In genomic region chr14:21245813-21246212, GRCh38 we compare ENCODE assay signal across 2 cellular contexts.
TF ChIP-seq lines count a peak whose summit lies in the region.

No MANE protein-coding gene starts in this region.

TF ChIP-seq in HCT116, 20 proteins besides CTCF, POLR2A, EP300 and RAD21:
- TF ChIP-seq ZFX (IDR thresholded peaks at IDR 0.05) (no peak), ZNF274 (IDR thresholded peaks at IDR 0.05; ENCODE audit: low read depth, low read length) (no peak), JUND (IDR thresholded peaks at IDR 0.05) (no peak), POLR2AphosphoS5 (IDR thresholded peaks at IDR 0.05; ENCODE audit: low read depth, low read length) (no peak), FOSL1 (IDR thresholded peaks at IDR 0.05; ENCODE audit: low read depth) (no peak)
TF ChIP-seq in HCT116: peak in this region for 0.

TF ChIP-seq in GM12878, 131 proteins besides CTCF, POLR2A, EP300 and RAD21:
- no peak for TF ChIP-seq JUNB (IDR thresholded peaks at IDR 0.05)
- no peak for TF ChIP-seq PKNOX1 (IDR thresholded peaks at IDR 0.05)
- no peak for TF ChIP-seq MYC (IDR thresholded peaks at IDR 0.05; ENCODE audit: insufficient read depth, insufficient read length, insufficient replicate concordance, low read length, severe bottlenecking)
- no peak for TF ChIP-seq RAD51 (IDR thresholded peaks at IDR 0.05)
- TF ChIP-seq EZH2 (IDR thresholded peaks at IDR 0.05; ENCODE audit: borderline replicate concordance, control insufficient read depth, low read depth, low read length) = no peak
- TF ChIP-seq SREBF2 (IDR thresholded peaks at IDR 0.05; ENCODE audit: low read length) = no peak
- no peak for TF ChIP-seq MYB (IDR thresholded peaks at IDR 0.05; ENCODE audit: borderline replicate concordance, low read depth, low read length)
- TF ChIP-seq HDAC2 (IDR thresholded peaks at IDR 0.05) = no peak
